2 cellular contexts compared by ENCODE assay signal in the genomic region with DNA sequence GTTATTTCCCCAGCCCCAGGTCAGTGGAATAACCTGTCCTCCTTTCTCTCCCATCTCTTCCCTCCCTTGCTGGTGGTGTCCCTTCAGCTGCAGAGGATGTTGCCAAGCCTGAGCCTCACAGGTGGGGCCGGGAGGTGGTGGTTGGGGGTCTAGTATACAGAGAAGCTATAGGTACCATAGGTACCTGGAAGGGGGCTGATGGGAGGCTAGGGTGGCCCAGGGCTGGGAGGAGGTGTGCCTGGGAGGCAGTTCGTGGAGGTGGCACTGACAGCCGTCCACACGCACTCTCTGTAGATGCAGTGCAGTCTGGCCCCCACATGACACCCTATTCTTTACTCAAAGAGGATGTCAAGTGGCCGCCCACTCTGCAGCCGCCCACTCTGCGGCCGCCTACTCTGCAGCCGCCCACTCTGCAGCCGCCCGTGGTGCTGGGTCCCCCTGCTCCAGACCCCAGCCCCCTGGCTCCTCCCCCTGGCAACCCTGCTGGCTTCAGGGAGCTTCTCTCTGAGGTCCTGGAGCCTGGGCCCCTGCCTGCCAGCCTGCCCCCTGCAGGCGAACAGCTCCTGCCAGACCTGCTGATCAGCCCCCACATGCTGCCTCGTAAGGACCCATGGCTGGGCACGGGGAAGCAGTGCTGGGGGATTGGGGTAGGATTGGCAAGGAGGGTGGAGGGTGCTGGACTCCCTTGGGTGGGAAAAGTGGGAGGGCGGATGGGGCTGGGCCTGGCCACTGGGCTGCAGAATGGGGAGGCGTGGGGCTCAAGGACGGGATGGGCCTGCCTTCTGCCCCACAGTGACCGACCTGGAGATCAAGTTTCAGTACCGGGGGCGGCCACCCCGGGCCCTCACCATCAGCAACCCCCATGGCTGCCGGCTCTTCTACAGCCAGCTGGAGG.
TF ChIP-seq lines count a peak whose summit lies in the region.

No MANE protein-coding gene starts in this region.

TF ChIP-seq in K562, 482 proteins besides CTCF, POLR2A, EP300 and RAD21:
- TF ChIP-seq RBM22 (IDR thresholded peaks at IDR 0.05; ENCODE audit: low read depth, low read length, poor library complexity, severe bottlenecking) (peak; percentile 65), POLR3A (IDR thresholded peaks at IDR 0.05; ENCODE audit: borderline replicate concordance, extremely low read depth, insufficient read depth, insufficient read length) (no peak), FIP1L1 (IDR thresholded peaks at IDR 0.05; ENCODE audit: low read depth, low read length, poor library complexity, severe bottlenecking) (peak; percentile 49), MCM5 (IDR thresholded peaks at IDR 0.05; ENCODE audit: low read depth) (no peak), FOXK1 (CRISPR knock-in tag; IDR thresholded peaks at IDR 0.05; ENCODE audit: borderline replicate concordance) (no peak), POLR2G (IDR thresholded peaks at IDR 0.05; ENCODE audit: low read depth, low read length) (peak; percentile 73), GTF2E2 (tag; IDR thresholded peaks at IDR 0.05) (no peak)
- TF ChIP-seq, protein P1, sequence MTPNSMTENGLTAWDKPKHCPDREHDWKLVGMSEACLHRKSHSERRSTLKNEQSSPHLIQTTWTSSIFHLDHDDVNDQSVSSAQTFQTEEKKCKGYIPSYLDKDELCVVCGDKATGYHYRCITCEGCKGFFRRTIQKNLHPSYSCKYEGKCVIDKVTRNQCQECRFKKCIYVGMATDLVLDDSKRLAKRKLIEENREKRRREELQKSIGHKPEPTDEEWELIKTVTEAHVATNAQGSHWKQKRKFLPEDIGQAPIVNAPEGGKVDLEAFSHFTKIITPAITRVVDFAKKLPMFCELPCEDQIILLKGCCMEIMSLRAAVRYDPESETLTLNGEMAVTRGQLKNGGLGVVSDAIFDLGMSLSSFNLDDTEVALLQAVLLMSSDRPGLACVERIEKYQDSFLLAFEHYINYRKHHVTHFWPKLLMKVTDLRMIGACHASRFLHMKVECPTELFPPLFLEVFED (CRISPR knock-in tag; conservative IDR thresholded peaks at IDR 0.05): 0 out of 2 replicates have a peak, but pooled peaks have one; percentile 46
- TF ChIP-seq, protein P2, sequence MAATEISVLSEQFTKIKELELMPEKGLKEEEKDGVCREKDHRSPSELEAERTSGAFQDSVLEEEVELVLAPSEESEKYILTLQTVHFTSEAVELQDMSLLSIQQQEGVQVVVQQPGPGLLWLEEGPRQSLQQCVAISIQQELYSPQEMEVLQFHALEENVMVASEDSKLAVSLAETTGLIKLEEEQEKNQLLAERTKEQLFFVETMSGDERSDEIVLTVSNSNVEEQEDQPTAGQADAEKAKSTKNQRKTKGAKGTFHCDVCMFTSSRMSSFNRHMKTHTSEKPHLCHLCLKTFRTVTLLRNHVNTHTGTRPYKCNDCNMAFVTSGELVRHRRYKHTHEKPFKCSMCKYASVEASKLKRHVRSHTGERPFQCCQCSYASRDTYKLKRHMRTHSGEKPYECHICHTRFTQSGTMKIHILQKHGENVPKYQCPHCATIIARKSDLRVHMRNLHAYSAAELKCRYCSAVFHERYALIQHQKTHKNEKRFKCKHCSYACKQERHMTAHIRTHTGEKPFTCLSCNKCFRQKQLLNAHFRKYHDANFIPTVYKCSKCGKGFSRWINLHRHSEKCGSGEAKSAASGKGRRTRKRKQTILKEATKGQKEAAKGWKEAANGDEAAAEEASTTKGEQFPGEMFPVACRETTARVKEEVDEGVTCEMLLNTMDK (IDR thresholded peaks at IDR 0.05; ENCODE audit: borderline replicate concordance, insufficient read depth, low read depth, low read length, poor library complexity, severe bottlenecking): peak; percentile 66
- TF ChIP-seq, protein P3, sequence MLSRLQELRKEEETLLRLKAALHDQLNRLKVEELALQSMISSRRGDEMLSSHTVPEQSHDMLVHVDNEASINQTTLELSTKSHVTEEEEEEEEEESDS (CRISPR knock-in tag; IDR thresholded peaks at IDR 0.05): no peak
- TF ChIP-seq, protein P4, sequence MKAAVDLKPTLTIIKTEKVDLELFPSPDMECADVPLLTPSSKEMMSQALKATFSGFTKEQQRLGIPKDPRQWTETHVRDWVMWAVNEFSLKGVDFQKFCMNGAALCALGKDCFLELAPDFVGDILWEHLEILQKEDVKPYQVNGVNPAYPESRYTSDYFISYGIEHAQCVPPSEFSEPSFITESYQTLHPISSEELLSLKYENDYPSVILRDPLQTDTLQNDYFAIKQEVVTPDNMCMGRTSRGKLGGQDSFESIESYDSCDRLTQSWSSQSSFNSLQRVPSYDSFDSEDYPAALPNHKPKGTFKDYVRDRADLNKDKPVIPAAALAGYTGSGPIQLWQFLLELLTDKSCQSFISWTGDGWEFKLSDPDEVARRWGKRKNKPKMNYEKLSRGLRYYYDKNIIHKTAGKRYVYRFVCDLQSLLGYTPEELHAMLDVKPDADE (conservative IDR thresholded peaks at IDR 0.05; ENCODE audit: control insufficient read depth, low read depth, low read length): 0 out of 2 replicates have a peak, but pooled peaks have one; percentile 40

TF ChIP-seq in GM12891, 5 proteins besides CTCF, POLR2A, EP300 and RAD21:
- no peak for TF ChIP-seq TAF1 (IDR thresholded peaks at IDR 0.05; ENCODE audit: low read depth, low read length)
- TF ChIP-seq PAX5 (IDR thresholded peaks at IDR 0.05; ENCODE audit: insufficient read depth, low read length, severe bottlenecking): no peak
- no peak for TF ChIP-seq SPI1 (IDR thresholded peaks at IDR 0.05; ENCODE audit: low read depth, low read length)
- no peak for TF ChIP-seq POLR2AphosphoS5 (IDR thresholded peaks at IDR 0.05; ENCODE audit: low read depth, low read length)
- no peak for TF ChIP-seq POU2F2 (IDR thresholded peaks at IDR 0.05; ENCODE audit: low read depth, low read length)
